ENCODE assay signal across 13 cellular contexts in genomic region chr1:196393742-196394141, GRCh38.
A peak's percentile ranks its signal among the peaks of the same experiment; 100 is the strongest.
DNase-seq lines count a peak whose midpoint lies in the region; ATAC-seq and TF ChIP-seq lines count a peak whose summit lies in the region.
"Had no signal": no experiment of that assay in that cellular context is flagged by ENCODE, and none has a peak within 500 bp of the region (broad histone marks: within the 10 kb centered on the region; RNA-seq: fewer than 3 reads in every experiment).

No MANE protein-coding gene starts in this region.

- DNase-seq in Caki2 (ENCODE audit: low read depth) (peak; percentile 25), NCI-H446 (lab: John Stamatoyannopoulos, UW) (peak; percentile 18 to 47), dermis blood vessel endothelial cell (peak; percentile 44), omental fat pad (ENCODE audit: low spot score) (peak; percentile 25), GF-D8 (lab: John Stamatoyannopoulos, UW) (no peak), NCI-H2029 (lab: John Stamatoyannopoulos, UW) (no peak), NCI-H526 (lab: John Stamatoyannopoulos, UW) (no peak), NCI-H146 (lab: John Stamatoyannopoulos, UW) (no peak)
- DNase-seq: activated CD4-positive, alpha-beta T cell treated with anti-CD3 and anti-CD28 coated beads, Interleukin-2, amount 50 U/mL, for 48 hours; activated naive CD4-positive, alpha-beta T cell treated with Interleukin-2 at 50 U/mL for 16 hours; CD8-positive, alpha-beta T cell; NCI-H1694; T-helper 1 cell had no signal

- in situ Hi-C loops in Caki2 (cut with HindIII; ENCODE audit: low pct_unique_long_range_greater_than_20kb, low sequenced_read_pairs) = no loop called here

- no peak for ATAC-seq in omental fat pad (ENCODE audit: low FRiP score)
- ATAC-seq: CD8-positive, alpha-beta T cell had no signal

- no peak for TF ChIP-seq CTCF in omental fat pad (IDR thresholded peaks at IDR 0.05)

Comparison
In these comparisons a context has a peak if more than half of its experiments do, and no peak if none do; other contexts are left out.
1. DNase-seq: peak in Caki2 (single experiment), NCI-H446 (2 of 2), dermis blood vessel endothelial cell (single experiment) and omental fat pad (single experiment); none in GF-D8 (single experiment), NCI-H2029 (single experiment), NCI-H526 (0 of 2) and NCI-H146 (single experiment).